8 cellular contexts compared by ENCODE assay signal in genomic region chr14:61695695-61696527, GRCh38. TPM values are rescaled to one million over a fixed set of nuclear protein-coding genes. Genes with fewer than 3 reads are reported as not detected.
A peak's percentile ranks its signal among the peaks of the same experiment; 100 is the strongest.
DNase-seq lines count a peak whose midpoint lies in the region; ATAC-seq, FAIRE-seq and TF ChIP-seq lines count a peak whose summit lies in the region.

No MANE protein-coding gene starts in this region.

- H3K79me2 ChIP-seq in mammary epithelial cell (ENCODE audit: insufficient read depth, low read length) = peaks cover 58% of the 10 kb centered on the region

- in situ Hi-C loops in mammary epithelial cell (cut with MboI; ENCODE audit: low sequenced_read_pairs in 2 of 2) = loop anchor here in 1 of 2 donors (10.0 kb wide), 1 partner anchor 121 kb away; no protein-coding TSS in a partner anchor

- H3K4me1 ChIP-seq in mammary epithelial cell (ENCODE audit: insufficient read depth, low read length) = peaks cover 16% of the 10 kb centered on the region

- intact Hi-C loops in mammary epithelial cell (cut with micrococcal nuclease) = loop anchor here (1.0 to 5.0 kb wide), 7 partner anchors 36 to 996 kb away; no protein-coding TSS in a partner anchor

- dilution Hi-C loops in mammary epithelial cell (cut with HindIII; ENCODE audit: low sequenced_read_pairs) = no loop called here

- peak; percentile 4 for ATAC-seq in HG02759 (IDR thresholded peaks at IDR 0.05; ENCODE audit: unreplicated experiment)
- ATAC-seq in HG03097 (IDR thresholded peaks at IDR 0.05; ENCODE audit: low FRiP score, unreplicated experiment) = no peak

- H3K9me3 ChIP-seq in WERI-Rb-1 (ENCODE audit: severe bottlenecking) (no peaks in the 10 kb centered on the region), mammary epithelial cell (replicated peaks; ENCODE audit: insufficient read depth, low read length) (no peaks in the 10 kb centered on the region)

- H3K27ac ChIP-seq in WERI-Rb-1 (peak overlapping the region; percentile 99), mammary epithelial cell (ENCODE audit: insufficient read depth, low read depth, low read length) (peak overlapping the region; percentile 90)

- peak; percentile 74 for DNase-seq in GM06990 (ENCODE audit: extremely low read depth, insufficient read length)
- DNase-seq in NCI-H2107 treated with DMSO at 0.1 percent for 48 hours (lab: John Stamatoyannopoulos, UW; ENCODE audit: unreplicated experiment) = peak; percentile 54
- peak; percentile 73 for DNase-seq in WERI-Rb-1
- DNase-seq in mammary epithelial cell = peak; percentile 58
- DNase-seq in stimulated activated CD4-positive, alpha-beta T cell treated with anti-CD3 and anti-CD28 coated beads, Interleukin-12 subunit alpha, Interleukin-12 subunit beta, amount 100 ng/mL, for 4 hours = peak; percentile 46

- no TSS peak for BruUV-seq in mammary epithelial cell (replicated peaks; lab: Mats Ljungman, UMichigan)

- peak overlapping the region; percentile 87 for H3K4me2 ChIP-seq in mammary epithelial cell (ENCODE audit: insufficient read depth, low read depth, low read length)

- peak overlapping the region; percentile 81 for H3K4me3 ChIP-seq in GM06990 (replicated peaks; ENCODE audit: low read depth, low read length)
- peak overlapping the region; percentile 70 for H3K4me3 ChIP-seq in WERI-Rb-1 (ENCODE audit: low read depth, low read length)
- peak overlapping the region; percentile 87 to 96 (median 90) for H3K4me3 ChIP-seq in mammary epithelial cell (replicated peaks in 1 of 3; ENCODE audit: insufficient read depth in 1 of 3, low read depth in 2 of 3, low read length in 3 of 3)

- FAIRE-seq in islet of Langerhans (lab: Jason Lieb, UNC) = peak; percentile 24

- H3K27me3 ChIP-seq in GM06990 (replicated peaks; ENCODE audit: control insufficient read depth, insufficient read depth, low read length) (no peaks in the 10 kb centered on the region), WERI-Rb-1 (ENCODE audit: insufficient read depth, low read depth, severe bottlenecking) (no peaks in the 10 kb centered on the region), mammary epithelial cell (ENCODE audit: insufficient read depth, low read length) (no peaks in the 10 kb centered on the region)

- peak overlapping the region; percentile 63 for H2AFZ ChIP-seq in mammary epithelial cell (ENCODE audit: low read depth, low read length)

- H3K36me3 ChIP-seq in GM06990 (ENCODE audit: control insufficient read depth, insufficient read depth, low read length) (no peaks in the 10 kb centered on the region), WERI-Rb-1 (peaks cover 14% of the 10 kb centered on the region), mammary epithelial cell (ENCODE audit: insufficient read depth, low read length) (no peaks in the 10 kb centered on the region)

- TF ChIP-seq CTCF in GM06990 (IDR thresholded peaks at IDR 0.05; ENCODE audit: insufficient read depth, low read length, poor library complexity, severe bottlenecking) (no peak), WERI-Rb-1 (IDR thresholded peaks at IDR 0.05; ENCODE audit: low read depth, low read length) (no peak), mammary epithelial cell (conservative IDR thresholded peaks at IDR 0.05 in 1 of 2, IDR thresholded peaks at IDR 0.05 in 1 of 2; ENCODE audit: extremely low read depth in 1 of 2, insufficient read depth in 1 of 2, low read depth in 1 of 2, low read length in 2 of 2) (no peak)

- H3K9ac ChIP-seq in mammary epithelial cell (ENCODE audit: insufficient read depth, low read length) = peak overlapping the region; percentile 92

- CTCF ChIA-PET in mammary epithelial cell (lab: Charles Lee; ENCODE audit: low non-redundant PET) = interaction anchor here (0.6 to 0.7 kb wide), 3 partner anchors 20 to 235 kb away, joined by 3 to 4 read pairs (median 4); no protein-coding TSS in a partner anchor

- peaks cover 13% of the 10 kb centered on the region for H4K20me1 ChIP-seq in mammary epithelial cell (ENCODE audit: insufficient read depth, low read length)

- under 1% methylated on average over 30 of the region's 70 CpGs for WGBS in mammary epithelial cell (ENCODE audit: low coverage, missing lambda C conversion rate)

RNA-seq across cellular contexts. Expression of gene HIF1A, which starts 0.6 kb away (rescaled TPM):
- total RNA-seq in mammary epithelial cell = 100 to 1,000 TPM; 227 to 682 TPM
- polyA plus RNA-seq in mammary epithelial cell = 76.6 TPM
- 178 TPM for polyA minus RNA-seq in mammary epithelial cell
